Comparison of ENCODE assay signal across 10 cellular contexts in the genomic region with DNA sequence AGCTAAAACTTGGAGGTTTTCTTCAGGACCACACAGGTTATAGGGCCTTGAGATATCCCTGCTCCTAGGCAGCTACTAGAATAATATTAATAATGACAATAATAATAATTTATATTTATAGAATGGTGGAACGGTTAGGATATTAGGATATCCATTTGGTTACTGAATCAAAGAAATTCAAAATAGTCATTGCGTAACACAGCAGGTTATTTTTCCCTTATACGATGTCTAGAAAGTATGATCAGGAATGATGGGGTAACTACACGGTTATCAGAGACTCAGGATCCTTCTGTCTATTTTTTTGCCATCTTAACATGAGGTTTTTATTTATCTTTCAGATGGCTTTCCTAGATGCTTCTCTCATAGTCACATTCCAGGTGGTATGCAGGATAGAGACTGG. TPM values are rescaled to one million over a fixed set of nuclear protein-coding genes. Genes with fewer than 3 reads are reported as not detected.
"Had no signal": no experiment of that assay in that cellular context is flagged by ENCODE, and none has a peak within 500 bp of the region (broad histone marks: within the 10 kb centered on the region; RNA-seq: fewer than 3 reads in every experiment).

No MANE protein-coding gene starts in this region.

- H3K36me3 ChIP-seq: HAP-1 had no signal

- H3K36me3 Mint-ChIP-seq: IgD-negative memory B cell had no signal

- H3K4me3 ChIP-seq: GM23338, HAP-1 had no signal

- H3K4me2 ChIP-seq: GM23338 had no signal

- H3K4me3 Mint-ChIP-seq: GM23338, HFFc6, IgD-negative memory B cell had no signal

- H3K27ac ChIP-seq: HL-60 had no signal

- DNase-seq: H7, HFFc6, KG1 had no signal

- H3K9me3 Mint-ChIP-seq: GM23338, HFFc6, IgD-negative memory B cell had no signal

- H3K9me3 ChIP-seq: HAP-1 had no signal

- ATAC-seq: GM23338, HCT116 had no signal

- H3K4me1 ChIP-seq: HAP-1 had no signal

- H2AFZ ChIP-seq: GM23338 had no signal

- H3K27ac Mint-ChIP-seq: GM23338, HFFc6, IgD-negative memory B cell had no signal

RNA-seq across cellular contexts. Expression of gene NEUROD4, which starts 39.0 kb away (rescaled TPM):
- total RNA-seq: H4, H7, HFFc6, HT1080 had no signal
- polyA plus RNA-seq: IgD-negative memory B cell had no signal
